Comparison of ENCODE assay signal across 8 cellular contexts in the genomic region with DNA sequence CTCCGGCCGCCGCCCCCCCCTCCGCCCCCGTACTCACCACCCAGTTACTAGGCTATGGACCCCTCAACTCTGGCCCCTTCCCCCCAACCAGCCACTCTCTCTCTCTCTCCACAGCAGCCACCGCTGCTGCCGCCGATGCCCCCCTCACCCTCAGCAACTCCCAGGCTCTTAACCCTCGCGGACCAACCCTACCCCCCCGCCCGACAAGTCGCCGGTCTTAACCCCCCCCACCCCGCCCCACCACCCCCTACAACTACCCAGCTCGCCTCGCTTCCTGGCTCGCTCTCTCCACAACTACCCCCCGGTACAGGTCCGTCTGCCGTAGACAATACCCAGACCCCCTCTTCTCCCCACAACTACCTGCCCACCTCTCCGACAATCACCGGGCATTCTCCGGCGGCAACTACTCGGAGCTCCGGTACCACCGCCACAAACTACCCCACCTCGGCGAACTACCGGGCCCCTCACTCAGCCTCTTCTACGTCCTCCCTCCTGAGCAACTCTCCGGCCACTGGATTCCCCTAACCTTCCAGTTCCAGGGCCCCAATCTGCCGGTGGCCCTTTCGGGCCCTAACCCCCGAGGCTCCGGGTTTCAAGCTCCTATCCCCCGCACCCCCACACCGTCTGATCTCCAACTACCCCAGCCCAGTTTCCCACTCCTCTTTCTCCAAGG. TPM values are rescaled to one million over a fixed set of nuclear protein-coding genes. Genes with fewer than 3 reads are reported as not detected.
DNase-seq lines count a peak whose midpoint lies in the region; ATAC-seq, FAIRE-seq and TF ChIP-seq lines count a peak whose summit lies in the region.

No MANE protein-coding gene starts in this region.

- no peaks in the 10 kb centered on the region for H3K9me3 Mint-ChIP-seq in activated T-helper 1 cell treated with anti-CD3 and anti-CD28 coated beads, Interleukin-12 subunit alpha, Interleukin-12 subunit beta, Interleukin-2, Interleukin-4 antibody, amounts not matched to agents 30 ng/mL and 10 ng/mL and 1 ng/mL, durations not matched to agents 14 hours and 24 hours and 36 hours
- H3K9me3 Mint-ChIP-seq in progenitor cell of endocrine pancreas (ENCODE audit: low read depth) = no peaks in the 10 kb centered on the region

- H3K27ac ChIP-seq in foreskin keratinocyte = peak overlapping the region; percentile 45

- intact Hi-C loops in activated T-helper 1 cell treated with anti-CD3 and anti-CD28 coated beads, Interleukin-12 subunit alpha, Interleukin-12 subunit beta, Interleukin-2, Interleukin-4 antibody, amounts not matched to agents 30 ng/mL and 10 ng/mL and 1 ng/mL, durations not matched to agents 14 hours and 24 hours and 36 hours (cut with micrococcal nuclease) = loop anchor here (1.0 kb wide), 7 partner anchors 14 to 197 kb away; a partner anchor contains a TSS

- no peaks in the 10 kb centered on the region for H3K27me3 ChIP-seq in foreskin keratinocyte

- no peak for FAIRE-seq in frontal cortex (lab: Jason Lieb, UNC)

- peak overlapping the region; percentile 94 for H3K27ac Mint-ChIP-seq in activated T-helper 1 cell treated with anti-CD3 and anti-CD28 coated beads, Interleukin-12 subunit alpha, Interleukin-12 subunit beta, Interleukin-2, Interleukin-4 antibody, amounts not matched to agents 30 ng/mL and 10 ng/mL and 1 ng/mL, durations not matched to agents 14 hours and 24 hours and 36 hours
- peak overlapping the region; percentile 100 for H3K27ac Mint-ChIP-seq in progenitor cell of endocrine pancreas

- H3K4me1 ChIP-seq in foreskin keratinocyte = no peaks in the 10 kb centered on the region

- ATAC-seq in foreskin keratinocyte (no peak), HG03280 (IDR thresholded peaks at IDR 0.05; ENCODE audit: unreplicated experiment) (no peak)

- H3K27me3 Mint-ChIP-seq in activated T-helper 1 cell treated with anti-CD3 and anti-CD28 coated beads, Interleukin-12 subunit alpha, Interleukin-12 subunit beta, Interleukin-2, Interleukin-4 antibody, amounts not matched to agents 30 ng/mL and 10 ng/mL and 1 ng/mL, durations not matched to agents 14 hours and 24 hours and 36 hours (ENCODE audit: insufficient read depth) = no peaks in the 10 kb centered on the region
- H3K27me3 Mint-ChIP-seq in progenitor cell of endocrine pancreas = no peaks in the 10 kb centered on the region

- H3K4me3 Mint-ChIP-seq in activated T-helper 1 cell treated with anti-CD3 and anti-CD28 coated beads, Interleukin-12 subunit alpha, Interleukin-12 subunit beta, Interleukin-2, Interleukin-4 antibody, amounts not matched to agents 30 ng/mL and 10 ng/mL and 1 ng/mL, durations not matched to agents 14 hours and 24 hours and 36 hours = peak overlapping the region; percentile 97
- peak overlapping the region; percentile 97 for H3K4me3 Mint-ChIP-seq in progenitor cell of endocrine pancreas (ENCODE audit: low read depth)

- H3K4me1 Mint-ChIP-seq in activated T-helper 1 cell treated with anti-CD3 and anti-CD28 coated beads, Interleukin-12 subunit alpha, Interleukin-12 subunit beta, Interleukin-2, Interleukin-4 antibody, amounts not matched to agents 30 ng/mL and 10 ng/mL and 1 ng/mL, durations not matched to agents 14 hours and 24 hours and 36 hours (ENCODE audit: low read depth) = peaks cover 67% of the 10 kb centered on the region
- H3K4me1 Mint-ChIP-seq in progenitor cell of endocrine pancreas (ENCODE audit: low read depth) = peaks cover 39% of the 10 kb centered on the region

- TF ChIP-seq CTCF in foreskin keratinocyte (conservative IDR thresholded peaks at IDR 0.05) (no peak), progenitor cell of endocrine pancreas (IDR thresholded peaks at IDR 0.05; ENCODE audit: unreplicated experiment) (no peak)

- DNase-seq in activated gamma-delta T cell treated with Interleukin-2 at 50 U/mL for 16 hours (peak; percentile 36), activated gamma-delta T cell (lab: John Stamatoyannopoulos, UW) (no peak), foreskin keratinocyte (no peak), progenitor cell of endocrine pancreas (ENCODE audit: low spot score, unreplicated experiment) (no peak), NCI-H2107 (lab: John Stamatoyannopoulos, UW) (no peak), frontal cortex (ENCODE audit: low spot score in 2 of 2) (no peak)
- DNase-seq in activated T-helper 1 cell treated with anti-CD3 and anti-CD28 coated beads, Interleukin-12 subunit alpha, Interleukin-12 subunit beta, Interleukin-2, Interleukin-4 antibody, amounts not matched to agents 30 ng/mL and 10 ng/mL and 1 ng/mL, durations not matched to agents 14 hours and 24 hours and 36 hours (ENCODE audit: low spot score) = no peak

- peaks cover 42% of the 10 kb centered on the region for H3K36me3 Mint-ChIP-seq in activated T-helper 1 cell treated with anti-CD3 and anti-CD28 coated beads, Interleukin-12 subunit alpha, Interleukin-12 subunit beta, Interleukin-2, Interleukin-4 antibody, amounts not matched to agents 30 ng/mL and 10 ng/mL and 1 ng/mL, durations not matched to agents 14 hours and 24 hours and 36 hours (ENCODE audit: low read depth)
- H3K36me3 Mint-ChIP-seq in progenitor cell of endocrine pancreas (ENCODE audit: insufficient read depth) = peaks cover 19% of the 10 kb centered on the region

RNA-seq across cellular contexts. Expression of a gene that starts 0.7 kb away (rescaled TPM):
- total RNA-seq in activated T-helper 1 cell treated with anti-CD3 and anti-CD28 coated beads, Interleukin-12 subunit alpha, Interleukin-12 subunit beta, Interleukin-2, Interleukin-4 antibody, amounts not matched to agents 30 ng/mL and 10 ng/mL and 1 ng/mL, durations not matched to agents 14 hours and 24 hours and 36 hours = 52.5 and 55.4 TPM in 2 replicates
- total RNA-seq in foreskin keratinocyte (49.1 and 51.2 TPM in 2 replicates), progenitor cell of endocrine pancreas (66.9 and 73.7 TPM in 2 replicates), frontal cortex (34.6 TPM)
- 55.9 and 56.8 TPM in 2 replicates for polyA plus RNA-seq in foreskin keratinocyte

RNA-seq across cellular contexts. Expression of a gene that starts 3.7 kb away (rescaled TPM):
- total RNA-seq in activated T-helper 1 cell treated with anti-CD3 and anti-CD28 coated beads, Interleukin-12 subunit alpha, Interleukin-12 subunit beta, Interleukin-2, Interleukin-4 antibody, amounts not matched to agents 30 ng/mL and 10 ng/mL and 1 ng/mL, durations not matched to agents 14 hours and 24 hours and 36 hours = 146 and 148 TPM in 2 replicates
- total RNA-seq in foreskin keratinocyte = 162 and 204 TPM in 2 replicates
- 319 and 384 TPM in 2 replicates for polyA plus RNA-seq in foreskin keratinocyte
- 447 and 466 TPM in 2 replicates for total RNA-seq in progenitor cell of endocrine pancreas
- total RNA-seq in frontal cortex = 108 TPM

RNA-seq across cellular contexts. Expression of a gene that starts 4.2 kb away (rescaled TPM):
- 70.0 and 73.5 TPM in 2 replicates for total RNA-seq in activated T-helper 1 cell treated with anti-CD3 and anti-CD28 coated beads, Interleukin-12 subunit alpha, Interleukin-12 subunit beta, Interleukin-2, Interleukin-4 antibody, amounts not matched to agents 30 ng/mL and 10 ng/mL and 1 ng/mL, durations not matched to agents 14 hours and 24 hours and 36 hours
- total RNA-seq in foreskin keratinocyte = 41.5 and 45.0 TPM in 2 replicates
- polyA plus RNA-seq in foreskin keratinocyte = 28.0 and 31.2 TPM in 2 replicates
- total RNA-seq in progenitor cell of endocrine pancreas = 104 TPM in 2 replicates
- 53.4 TPM for total RNA-seq in frontal cortex

RNA-seq across cellular contexts. Expression of a gene that starts 13.0 kb away (rescaled TPM):
- total RNA-seq in activated T-helper 1 cell treated with anti-CD3 and anti-CD28 coated beads, Interleukin-12 subunit alpha, Interleukin-12 subunit beta, Interleukin-2, Interleukin-4 antibody, amounts not matched to agents 30 ng/mL and 10 ng/mL and 1 ng/mL, durations not matched to agents 14 hours and 24 hours and 36 hours = 191 and 193 TPM in 2 replicates
- total RNA-seq in foreskin keratinocyte = 84.9 and 89.6 TPM in 2 replicates
- polyA plus RNA-seq in foreskin keratinocyte = 171 and 177 TPM in 2 replicates
- 134 and 137 TPM in 2 replicates for total RNA-seq in progenitor cell of endocrine pancreas
- 18.8 TPM for total RNA-seq in frontal cortex

RNA-seq across cellular contexts. Expression of a gene that starts 13.5 kb away (rescaled TPM):
- 73.6 and 75.5 TPM in 2 replicates for total RNA-seq in activated T-helper 1 cell treated with anti-CD3 and anti-CD28 coated beads, Interleukin-12 subunit alpha, Interleukin-12 subunit beta, Interleukin-2, Interleukin-4 antibody, amounts not matched to agents 30 ng/mL and 10 ng/mL and 1 ng/mL, durations not matched to agents 14 hours and 24 hours and 36 hours
- total RNA-seq in foreskin keratinocyte (31.8 and 63.6 TPM in 2 replicates), progenitor cell of endocrine pancreas (42.3 and 45.0 TPM in 2 replicates), frontal cortex (26.9 TPM)
- 42.6 and 104 TPM in 2 replicates for polyA plus RNA-seq in foreskin keratinocyte
